16 cellular contexts compared by ENCODE assay signal in genomic region chr3:170815930-170816329, GRCh38.
"Had no signal": no experiment of that assay in that cellular context is flagged by ENCODE, and none has a peak within 500 bp of the region (broad histone marks: within the 10 kb centered on the region; RNA-seq: fewer than 3 reads in every experiment).

No MANE protein-coding gene starts in this region.

- H3K4me3 Mint-ChIP-seq: activated CD8-positive, alpha-beta memory T cell treated with anti-CD3 and anti-CD28 coated beads, Interleukin-2, amount 10 ng/mL, durations not matched to agents 7 days and 5 days; activated naive CD4-positive, alpha-beta T cell treated with anti-CD3 and anti-CD28 coated beads for 36 hours; activated naive CD8-positive, alpha-beta T cell treated with anti-CD3 and anti-CD28 coated beads, Interleukin-2, amount 10 ng/mL, durations not matched to agents 7 days and 5 days; activated T-helper 17 cell treated with anti-CD3 and anti-CD28 coated beads, Interleukin-2, amount 50 U/mL, for 72 hours; T-cell; WTC11 had no signal

- ATAC-seq: activated CD8-positive, alpha-beta memory T cell treated with anti-CD3 and anti-CD28 coated beads, Interleukin-2, amount 10 ng/mL, durations not matched to agents 7 days and 5 days; activated T-helper 17 cell treated with anti-CD3 and anti-CD28 coated beads, Interleukin-2, amount 50 U/mL, for 72 hours; T-cell had no signal

- DNase-seq: activated CD4-positive, alpha-beta T cell treated with anti-CD3 and anti-CD28 coated beads for 48 hours; activated CD4-positive, alpha-beta T cell treated with anti-CD3 and anti-CD28 coated beads, Interleukin-2, amount 50 U/mL, for 48 hours; activated CD4-positive, CD25-positive, alpha-beta regulatory T cell treated with anti-CD3 and anti-CD28 coated beads, Interleukin-2, amount 50 U/mL, for 72 hours; activated CD8-positive, alpha-beta memory T cell treated with anti-CD3 and anti-CD28 coated beads, Interleukin-2, amount 10 ng/mL, durations not matched to agents 7 days and 5 days; activated gamma-delta T cell; activated naive CD4-positive, alpha-beta T cell treated with anti-CD3 and anti-CD28 coated beads for 36 hours; activated naive CD8-positive, alpha-beta T cell treated with anti-CD3 and anti-CD28 coated beads, Interleukin-2, amount 10 ng/mL, durations not matched to agents 7 days and 5 days; activated T-cell treated with anti-CD3 and anti-CD28 coated beads, Interleukin-2, amount 50 U/mL, for 48 hours; adrenal gland; anterior cingulate cortex; cerebellar nuclear complex; NCI-H1048; SIG-M5; T-cell had no signal

- H3K9me3 Mint-ChIP-seq: activated naive CD4-positive, alpha-beta T cell treated with anti-CD3 and anti-CD28 coated beads for 36 hours; activated naive CD8-positive, alpha-beta T cell treated with anti-CD3 and anti-CD28 coated beads, Interleukin-2, amount 10 ng/mL, durations not matched to agents 7 days and 5 days; activated T-helper 17 cell treated with anti-CD3 and anti-CD28 coated beads, Interleukin-2, amount 50 U/mL, for 72 hours; T-cell; WTC11 had no signal

- H3K27ac Mint-ChIP-seq: activated CD8-positive, alpha-beta memory T cell treated with anti-CD3 and anti-CD28 coated beads, Interleukin-2, amount 10 ng/mL, durations not matched to agents 7 days and 5 days; activated naive CD4-positive, alpha-beta T cell treated with anti-CD3 and anti-CD28 coated beads for 36 hours; activated naive CD8-positive, alpha-beta T cell treated with anti-CD3 and anti-CD28 coated beads, Interleukin-2, amount 10 ng/mL, durations not matched to agents 7 days and 5 days; activated T-helper 17 cell treated with anti-CD3 and anti-CD28 coated beads, Interleukin-2, amount 50 U/mL, for 72 hours; T-cell; WTC11 had no signal

- H3K36me3 Mint-ChIP-seq: activated CD8-positive, alpha-beta memory T cell treated with anti-CD3 and anti-CD28 coated beads, Interleukin-2, amount 10 ng/mL, durations not matched to agents 7 days and 5 days; activated naive CD8-positive, alpha-beta T cell treated with anti-CD3 and anti-CD28 coated beads, Interleukin-2, amount 10 ng/mL, durations not matched to agents 7 days and 5 days; T-cell; WTC11 had no signal

- H3K9me3 ChIP-seq: adrenal gland had no signal

- H3K4me1 Mint-ChIP-seq: activated CD8-positive, alpha-beta memory T cell treated with anti-CD3 and anti-CD28 coated beads, Interleukin-2, amount 10 ng/mL, durations not matched to agents 7 days and 5 days had no signal
